22 cellular contexts compared by ENCODE assay signal in the genomic region with DNA sequence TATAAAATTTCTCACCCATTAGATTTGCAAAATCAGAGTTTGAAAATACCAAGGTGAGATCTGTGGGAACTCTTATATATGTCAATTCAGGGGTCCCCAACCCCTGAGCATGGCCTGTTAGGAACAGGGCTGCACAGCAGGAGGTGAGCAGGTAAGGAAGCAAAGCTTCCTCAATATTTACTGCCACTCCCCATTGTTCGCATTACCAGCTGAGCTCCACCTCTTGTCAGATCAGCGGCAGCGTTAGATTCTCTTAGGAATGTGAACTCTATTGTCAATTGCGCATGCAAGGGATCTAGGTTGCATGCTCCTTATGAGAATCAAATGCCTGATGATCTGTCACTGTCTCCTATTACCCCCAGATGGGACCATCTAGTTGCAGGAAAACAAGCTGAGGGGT.
"Had no signal": no experiment of that assay in that cellular context is flagged by ENCODE, and none has a peak within 500 bp of the region (broad histone marks: within the 10 kb centered on the region; RNA-seq: fewer than 3 reads in every experiment).

No MANE protein-coding gene starts in this region.

- H3K27ac ChIP-seq: coronary artery, dorsolateral prefrontal cortex, esophagus muscularis mucosa, foreskin keratinocyte, gastroesophageal sphincter, heart left ventricle, left lung, lower lobe of right lung had no signal

- H3K4me1 ChIP-seq: esophagus muscularis mucosa, foreskin keratinocyte, gastroesophageal sphincter, heart left ventricle, left lung, lower lobe of right lung had no signal

- FAIRE-seq: endothelial cell of umbilical vein, frontal cortex, kidney had no signal

- H3K27me3 ChIP-seq: dorsolateral prefrontal cortex, esophagus muscularis mucosa, foreskin keratinocyte, gastroesophageal sphincter, heart left ventricle, hepatocyte, left lung had no signal

- H3K4me3 ChIP-seq: coronary artery, dorsolateral prefrontal cortex, esophagus muscularis mucosa, gastroesophageal sphincter, heart left ventricle, hepatocyte, left lung, lower lobe of right lung had no signal

- DNase-seq: dermis blood vessel endothelial cell; dorsolateral prefrontal cortex; effector CD4-positive, alpha-beta T cell; effector memory CD4-positive, alpha-beta T cell; foreskin keratinocyte; heart left ventricle; hypothalamus; immature natural killer cell; islet precursor cell; kidney; kidney glomerular epithelial cell; left lung; left ventricle myocardium superior; lower lobe of right lung; mesendoderm; midbrain had no signal

- ATAC-seq: foreskin keratinocyte, gastroesophageal sphincter, heart left ventricle, left lung, left ventricle myocardium superior, lower lobe of right lung had no signal

- H3K27ac Mint-ChIP-seq: immature natural killer cell had no signal

- H3K4me1 Mint-ChIP-seq: immature natural killer cell had no signal

- H3K36me3 ChIP-seq: esophagus muscularis mucosa, gastroesophageal sphincter, heart left ventricle, left lung, lower lobe of right lung had no signal

- H3K4me3 Mint-ChIP-seq: immature natural killer cell had no signal
